17 cellular contexts compared by ENCODE assay signal in the genomic region with DNA sequence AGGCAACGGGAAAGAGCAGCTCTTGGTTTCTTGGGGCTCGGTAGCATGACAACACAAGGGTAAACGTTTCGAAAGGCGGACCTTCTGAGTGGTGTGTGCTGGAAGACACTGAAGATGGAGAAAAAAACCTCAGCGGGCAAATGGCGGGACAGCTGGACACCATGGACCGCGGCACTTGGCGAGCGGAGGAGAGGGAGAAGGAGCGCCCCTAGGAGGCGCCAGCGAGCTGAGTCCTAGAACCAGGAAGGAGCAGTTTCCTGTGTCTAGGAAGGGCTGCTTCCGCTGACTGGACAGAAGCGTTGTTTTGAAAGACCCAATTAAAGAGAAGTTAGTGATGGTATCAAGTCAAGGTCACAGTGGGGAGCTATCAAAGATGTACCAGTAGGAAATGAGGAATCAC. TPM values are rescaled to one million over a fixed set of nuclear protein-coding genes. Genes with fewer than 3 reads are reported as not detected.
DNase-seq lines count a peak whose midpoint lies in the region; ATAC-seq and TF ChIP-seq lines count a peak whose summit lies in the region.
"Had no signal": no experiment of that assay in that cellular context is flagged by ENCODE, and none has a peak within 500 bp of the region (broad histone marks: within the 10 kb centered on the region; RNA-seq: fewer than 3 reads in every experiment).

No MANE protein-coding gene starts in this region.

- H3K4me1 ChIP-seq in SK-N-SH (ENCODE audit: control insufficient read depth in 1 of 2, insufficient read depth in 2 of 2, low read depth in 1 of 2, low read length in 1 of 2) (peaks cover 0 to 3% of the 10 kb centered on the region in 2 experiments; a peak in 1 of 4 replicates), smooth muscle cell (ENCODE audit: low read depth) (no peaks in the 10 kb centered on the region)
- H3K4me1 ChIP-seq: foreskin keratinocyte, transverse colon had no signal

- H3K9me3 Mint-ChIP-seq in activated naive CD8-positive, alpha-beta T cell treated with anti-CD3 and anti-CD28 coated beads, Interleukin-2, amount 50 U/mL, for 24 hours: no peaks in the 10 kb centered on the region

- no peak overlapping the region for H3K27ac ChIP-seq in SK-N-SH (ENCODE audit: low read depth in 2 of 2, low read length in 1 of 2)
- no peak overlapping the region for H3K27ac ChIP-seq in smooth muscle cell (ENCODE audit: low read depth)
- H3K27ac ChIP-seq: foreskin keratinocyte, transverse colon had no signal

- CTCF ChIA-PET in SK-N-SH (lab: Yijun Ruan, JAX): interaction anchor here (1.5 to 2.0 kb wide), 2 partner anchors 19 to 21 kb away, joined by 3 to 5 read pairs; no protein-coding TSS in a partner anchor

- ATAC-seq in SK-N-SH treated with all-trans-retinoic acid at 6 μM for 48 hours (no peak), HG02885 (IDR thresholded peaks at IDR 0.05; ENCODE audit: poor library complexity, unreplicated experiment) (no peak)
- no peak for ATAC-seq in activated naive CD8-positive, alpha-beta T cell treated with anti-CD3 and anti-CD28 coated beads, Interleukin-2, amount 50 U/mL, for 24 hours
- ATAC-seq: foreskin keratinocyte; naive thymus-derived CD8-positive, alpha-beta T cell had no signal

- H4K20me1 ChIP-seq in SK-N-SH (ENCODE audit: insufficient read depth): no peaks in the 10 kb centered on the region
- no peaks in the 10 kb centered on the region for H4K20me1 ChIP-seq in smooth muscle cell (ENCODE audit: low read depth)

- TF ChIP-seq RAD21 in SK-N-SH (IDR thresholded peaks at IDR 0.05; ENCODE audit: low read length): no peak

- no peaks in the 10 kb centered on the region for H3K9me2 ChIP-seq in SK-N-SH

- H3K9me3 ChIP-seq in SK-N-SH: no peaks in the 10 kb centered on the region; the same call in none of the 2 replicates
- no peaks in the 10 kb centered on the region for H3K9me3 ChIP-seq in smooth muscle cell (replicated peaks; ENCODE audit: low read depth)
- H3K9me3 ChIP-seq: transverse colon had no signal

- H3K4me3 Mint-ChIP-seq in activated naive CD8-positive, alpha-beta T cell treated with anti-CD3 and anti-CD28 coated beads, Interleukin-2, amount 50 U/mL, for 24 hours: no peak overlapping the region

- POLR2A ChIA-PET in SK-N-SH (lab: Yijun Ruan, JAX): no interaction called here

- H3K4me2 ChIP-seq in SK-N-SH (no peak overlapping the region), smooth muscle cell (no peak overlapping the region)

- no peak overlapping the region for H3K9ac ChIP-seq in SK-N-SH
- no peak overlapping the region for H3K9ac ChIP-seq in smooth muscle cell (ENCODE audit: low read depth)

- peaks cover 4% of the 10 kb centered on the region for H3K27me3 Mint-ChIP-seq in activated naive CD8-positive, alpha-beta T cell treated with anti-CD3 and anti-CD28 coated beads, Interleukin-2, amount 50 U/mL, for 24 hours

- no peak overlapping the region for H2AFZ ChIP-seq in SK-N-SH (ENCODE audit: low read depth)
- no peak overlapping the region for H2AFZ ChIP-seq in smooth muscle cell (ENCODE audit: low read depth)

- H3K79me2 ChIP-seq in SK-N-SH (ENCODE audit: insufficient read depth): no peaks in the 10 kb centered on the region
- H3K79me2 ChIP-seq in smooth muscle cell (ENCODE audit: low read depth): no peaks in the 10 kb centered on the region

- H3K36me3 ChIP-seq in SK-N-SH (replicated peaks in 1 of 2; ENCODE audit: control insufficient read depth in 1 of 2, insufficient read depth in 2 of 2, low read length in 1 of 2) (no peaks in the 10 kb centered on the region), smooth muscle cell (ENCODE audit: low read depth) (no peaks in the 10 kb centered on the region)
- H3K36me3 ChIP-seq: transverse colon had no signal

- H3K4me3 ChIP-seq in SK-N-SH (ENCODE audit: low read depth in 2 of 2, low read length in 1 of 2) (no peak overlapping the region), NB4 (ENCODE audit: low read depth, low read length) (no peak overlapping the region), smooth muscle cell (no peak overlapping the region)
- H3K4me3 ChIP-seq: transverse colon had no signal

- H3K27me3 ChIP-seq in SK-N-SH (ENCODE audit: insufficient read depth) (no peaks in the 10 kb centered on the region), smooth muscle cell (ENCODE audit: low read depth) (no peaks in the 10 kb centered on the region)
- H3K27me3 ChIP-seq: foreskin keratinocyte, transverse colon had no signal

- no peaks in the 10 kb centered on the region for H3F3A ChIP-seq in SK-N-SH (replicated peaks; ENCODE audit: insufficient read depth)
- no peaks in the 10 kb centered on the region for H3F3A ChIP-seq in smooth muscle cell (ENCODE audit: low read depth)

- H3K4me1 Mint-ChIP-seq in activated naive CD8-positive, alpha-beta T cell treated with anti-CD3 and anti-CD28 coated beads, Interleukin-2, amount 50 U/mL, for 24 hours: no peaks in the 10 kb centered on the region

- TF ChIP-seq EP300 in SK-N-SH (IDR thresholded peaks at IDR 0.05; ENCODE audit: borderline replicate concordance in 1 of 2, low read depth in 1 of 2, low read length in 1 of 2): no peak

- TF ChIP-seq CTCF in SK-N-SH (IDR thresholded peaks at IDR 0.05) (no peak; the same call in 1 of the 2 replicates), NB4 (IDR thresholded peaks at IDR 0.05; ENCODE audit: low read depth, low read length) (peak; percentile 32), smooth muscle cell (IDR thresholded peaks at IDR 0.05; ENCODE audit: borderline replicate concordance, insufficient read depth, poor library complexity, severe bottlenecking) (peak; percentile 39)

- no peak overlapping the region for H3K27ac Mint-ChIP-seq in activated naive CD8-positive, alpha-beta T cell treated with anti-CD3 and anti-CD28 coated beads, Interleukin-2, amount 50 U/mL, for 24 hours

- H3K36me3 Mint-ChIP-seq in activated naive CD8-positive, alpha-beta T cell treated with anti-CD3 and anti-CD28 coated beads, Interleukin-2, amount 50 U/mL, for 24 hours (ENCODE audit: low read depth): no peaks in the 10 kb centered on the region

- WGBS in SK-N-SH (ENCODE audit: low lambda C conversion rate): 78% methylated on average over 16 of the region's 16 CpGs
- WGBS in smooth muscle cell (ENCODE audit: low lambda C conversion rate): 86% methylated on average over 16 of the region's 16 CpGs

- DNase-seq in SK-N-SH (peak; percentile 17), NB4 (ENCODE audit: low read depth) (peak; percentile 14), smooth muscle cell (lab: John Stamatoyannopoulos, UW; ENCODE audit: unreplicated experiment) (no peak), GDM1 (lab: John Stamatoyannopoulos, UW) (no peak)
- DNase-seq in activated naive CD8-positive, alpha-beta T cell treated with anti-CD3 and anti-CD28 coated beads, Interleukin-2, amount 50 U/mL, for 24 hours: peak; percentile 2
- DNase-seq in activated naive CD4-positive, alpha-beta T cell treated with Interleukin-2 at 50 U/mL for 16 hours: no peak
- DNase-seq: ACHN; anterior cingulate cortex; foreskin keratinocyte; Karpas-422; kidney glomerular epithelial cell; naive thymus-derived CD8-positive, alpha-beta T cell; NCI-H2171; T-helper 9 cell; transverse colon had no signal

- no peak for TF ChIP-seq POLR2A in NB4 (IDR thresholded peaks at IDR 0.05; ENCODE audit: extremely low read depth, insufficient read length)

TF ChIP-seq in SK-N-SH, 30 proteins besides CTCF, POLR2A, EP300 and RAD21 (continues in another document):
- TF ChIP-seq ELF1 (IDR thresholded peaks at IDR 0.05): no peak
- TF ChIP-seq FOSL2 (IDR thresholded peaks at IDR 0.05; ENCODE audit: borderline replicate concordance, low read depth): no peak
- no peak for TF ChIP-seq MXI1 (IDR thresholded peaks at IDR 0.05; ENCODE audit: low read depth, low read length)
- no peak for TF ChIP-seq NFIC (IDR thresholded peaks at IDR 0.05; ENCODE audit: borderline replicate concordance)
- no peak for TF ChIP-seq RXRA (IDR thresholded peaks at IDR 0.05; ENCODE audit: borderline replicate concordance, low read depth)
- TF ChIP-seq, protein P1, sequence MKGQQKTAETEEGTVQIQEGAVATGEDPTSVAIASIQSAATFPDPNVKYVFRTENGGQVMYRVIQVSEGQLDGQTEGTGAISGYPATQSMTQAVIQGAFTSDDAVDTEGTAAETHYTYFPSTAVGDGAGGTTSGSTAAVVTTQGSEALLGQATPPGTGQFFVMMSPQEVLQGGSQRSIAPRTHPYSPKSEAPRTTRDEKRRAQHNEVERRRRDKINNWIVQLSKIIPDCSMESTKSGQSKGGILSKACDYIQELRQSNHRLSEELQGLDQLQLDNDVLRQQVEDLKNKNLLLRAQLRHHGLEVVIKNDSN (IDR thresholded peaks at IDR 0.05; ENCODE audit: borderline replicate concordance, low read depth): no peak
- TF ChIP-seq GATA2 (CRISPR knock-in tag; IDR thresholded peaks at IDR 0.05): no peak
- TF ChIP-seq, protein P2, sequence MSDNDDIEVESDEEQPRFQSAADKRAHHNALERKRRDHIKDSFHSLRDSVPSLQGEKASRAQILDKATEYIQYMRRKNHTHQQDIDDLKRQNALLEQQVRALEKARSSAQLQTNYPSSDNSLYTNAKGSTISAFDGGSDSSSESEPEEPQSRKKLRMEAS (IDR thresholded peaks at IDR 0.05; ENCODE audit: low read depth): no peak
- TF ChIP-seq FOXM1 (IDR thresholded peaks at IDR 0.05; ENCODE audit: low read depth): no peak

TF ChIP-seq in SK-N-SH treated with all-trans-retinoic acid at 6 μM for 48 hours, 23 proteins besides CTCF, POLR2A, EP300 and RAD21 (continues in another document):
- TF ChIP-seq OSR1 (CRISPR knock-in tag; IDR thresholded peaks at IDR 0.05): no peak

RNA-seq across cellular contexts. Expression of a gene that starts 44.0 kb away (rescaled TPM):
- polyA plus RNA-seq in SK-N-SH (2012; rRNA removed) (not detected in 2 replicates), smooth muscle cell (0.42 and 0.77 TPM in 2 replicates)
- polyA plus RNA-seq in SK-N-SH (2012; cell fraction: cytosol; rRNA removed): under 0.01 TPM in 1 of 2 replicates, not detected in the other
- not detected in 2 replicates for polyA plus RNA-seq in SK-N-SH (2012; cell fraction: nucleus; rRNA removed)
- 0.49 and 0.58 TPM in 2 replicates for total RNA-seq in smooth muscle cell
- total RNA-seq: naive thymus-derived CD8-positive, alpha-beta T cell; transverse colon had no signal
- polyA plus RNA-seq: naive thymus-derived CD8-positive, alpha-beta T cell had no signal

Comparison
In these comparisons a context has a peak if more than half of its experiments do, and no peak if none do; other contexts are left out.
1. DNase-seq: peak in SK-N-SH (single experiment), NB4 (single experiment) and activated naive CD8-positive, alpha-beta T cell treated with anti-CD3 and anti-CD28 coated beads, Interleukin-2, amount 50 U/mL, for 24 hours (single experiment); none in smooth muscle cell (single experiment), activated naive CD4-positive, alpha-beta T cell treated with Interleukin-2 at 50 U/mL for 16 hours (single experiment) and GDM1 (single experiment).